Comparison of ENCODE assay signal across 1 cellular context in genomic region chr1:186283374-186283773, GRCh38.
TF ChIP-seq lines count a peak whose summit lies in the region.

No MANE protein-coding gene starts in this region.

TF ChIP-seq in GM23338, 12 proteins besides CTCF, POLR2A, EP300 and RAD21 (continued from another document):
- no peak for TF ChIP-seq ZNF462 (CRISPR knock-in tag; IDR thresholded peaks at IDR 0.05)
- TF ChIP-seq EZH2 (IDR thresholded peaks at IDR 0.05; ENCODE audit: low read depth, unreplicated experiment), result no peak
- TF ChIP-seq POLR2AphosphoS5 (IDR thresholded peaks at IDR 0.05; ENCODE audit: low read depth), result no peak
- no peak for TF ChIP-seq ZNF114 (CRISPR knock-in tag; IDR thresholded peaks at IDR 0.05)
